11 cellular contexts compared by ENCODE assay signal in genomic region chr6:125750692-125751333, GRCh38. TPM values are rescaled to one million over a fixed set of nuclear protein-coding genes. Genes with fewer than 3 reads are reported as not detected.
DNase-seq lines count a peak whose midpoint lies in the region; ATAC-seq, FAIRE-seq and TF ChIP-seq lines count a peak whose summit lies in the region.
"Had no signal": no experiment of that assay in that cellular context is flagged by ENCODE, and none has a peak within 500 bp of the region (broad histone marks: within the 10 kb centered on the region; RNA-seq: fewer than 3 reads in every experiment).

No MANE protein-coding gene starts in this region.

- FAIRE-seq in astrocyte (lab: Jason Lieb, UNC), result no peak
- FAIRE-seq: endothelial cell of umbilical vein had no signal

- no peaks in the 10 kb centered on the region for H3K27me3 ChIP-seq in right cardiac atrium (ENCODE audit: control insufficient read depth, insufficient read depth)
- peaks cover 50% of the 10 kb centered on the region for H3K27me3 ChIP-seq in astrocyte (ENCODE audit: insufficient read depth, low read length)
- H3K27me3 ChIP-seq in vagina, result no peaks in the 10 kb centered on the region

- no peaks in the 10 kb centered on the region for H3K36me3 ChIP-seq in astrocyte (ENCODE audit: insufficient read depth, low read length)
- no peaks in the 10 kb centered on the region for H3K36me3 ChIP-seq in vagina
- H3K36me3 ChIP-seq: Peyer's patch had no signal

- peak overlapping the region; percentile 81 for H3K9ac ChIP-seq in astrocyte (ENCODE audit: low read length)

- intact Hi-C loops in right cardiac atrium (cut with DNase I) (loop anchor here in 3 of 4 donors (5.0 kb wide), 1 partner anchor 439 kb away; no protein-coding TSS in a partner anchor), Right ventricle myocardium inferior (cut with DNase I) (loop anchor here (1.0 to 10.0 kb wide), 4 partner anchors 214 to 596 kb away; partner anchors contain the start of gene TPD52L1), vagina (cut with DNase I) (no loop called here)

- H2AFZ ChIP-seq in astrocyte (ENCODE audit: low read depth, low read length), result no peak overlapping the region

- H3K27ac Mint-ChIP-seq in astrocyte (ENCODE audit: unreplicated experiment), result no peak overlapping the region
- no peak overlapping the region for H3K27ac Mint-ChIP-seq in memory B cell

- no peaks in the 10 kb centered on the region for H3K36me3 Mint-ChIP-seq in astrocyte (ENCODE audit: low read depth, unreplicated experiment)
- H3K36me3 Mint-ChIP-seq in memory B cell, result peaks cover 4% of the 10 kb centered on the region

- H3K4me1 ChIP-seq in right cardiac atrium (ENCODE audit: control insufficient read depth, insufficient read depth, low read length) (no peaks in the 10 kb centered on the region), astrocyte (ENCODE audit: insufficient read depth, low read length) (peaks cover 15% of the 10 kb centered on the region), vagina (peaks cover 39% of the 10 kb centered on the region)

- H3K79me2 ChIP-seq in astrocyte (ENCODE audit: insufficient read depth, low read length), result no peaks in the 10 kb centered on the region

- no peak overlapping the region for H3K27ac ChIP-seq in right cardiac atrium (ENCODE audit: low read length)
- no peak overlapping the region for H3K27ac ChIP-seq in astrocyte (ENCODE audit: low read depth, low read length)
- H3K27ac ChIP-seq in vagina, result peak overlapping the region; percentile 79

- H3K4me2 ChIP-seq in astrocyte (ENCODE audit: low read length), result peak overlapping the region; percentile 95

- no peak for TF ChIP-seq CTCF in astrocyte (IDR thresholded peaks at IDR 0.05; ENCODE audit: insufficient read depth, low read depth, low read length)
- no peak for TF ChIP-seq CTCF in vagina (IDR thresholded peaks at IDR 0.05)

- TF ChIP-seq POLR2A in vagina (IDR thresholded peaks at IDR 0.05), result no peak

- no peaks in the 10 kb centered on the region for H4K20me1 ChIP-seq in astrocyte (ENCODE audit: insufficient read depth, low read length)

- no peaks in the 10 kb centered on the region for H3K9me3 ChIP-seq in right cardiac atrium (ENCODE audit: control insufficient read depth, low read length)
- H3K9me3 ChIP-seq in astrocyte (ENCODE audit: insufficient read depth, low read depth, low read length), result no peaks in the 10 kb centered on the region
- H3K9me3 ChIP-seq in vagina, result no peaks in the 10 kb centered on the region
- H3K9me3 ChIP-seq: mucosa of descending colon had no signal

- 35% methylated on average over 4 of the region's 4 CpGs for WGBS in right cardiac atrium

- ATAC-seq in right cardiac atrium (no peak), Right ventricle myocardium inferior (no peak), memory B cell (ENCODE audit: low read depth) (no peak), HG03520 (IDR thresholded peaks at IDR 0.05; ENCODE audit: unreplicated experiment) (no peak)
- ATAC-seq: mucosa of descending colon had no signal

- DNase-seq in right cardiac atrium, result no peak
- no peak for DNase-seq in Right ventricle myocardium inferior (ENCODE audit: missing footprints)
- no peak for DNase-seq in astrocyte (ENCODE audit: low read depth)
- DNase-seq in memory B cell (ENCODE audit: low spot score in 2 of 2), result no peak
- DNase-seq in vagina (ENCODE audit: extremely low spot score in 2 of 2), result no peak
- DNase-seq in MV-4-11 (lab: John Stamatoyannopoulos, UW), result no peak
- DNase-seq in activated CD4-positive, alpha-beta T cell treated with anti-CD3 and anti-CD28 coated beads, Interleukin-2, amount 50 U/mL, for 48 hours, result no peak
- DNase-seq: Peyer's patch had no signal

- H3K4me3 Mint-ChIP-seq in astrocyte (ENCODE audit: unreplicated experiment) (peak overlapping the region; percentile 69), memory B cell (peak overlapping the region; percentile 2)

- H3K4me3 ChIP-seq in right cardiac atrium (ENCODE audit: low read length) (peak overlapping the region; percentile 66), astrocyte (ENCODE audit: insufficient read depth, low read depth, low read length) (peak overlapping the region; percentile 69), vagina (peak overlapping the region in 1 of 2 donors; percentile 64)
- H3K4me3 ChIP-seq: mucosa of descending colon had no signal

- H3K9me3 Mint-ChIP-seq in astrocyte (ENCODE audit: unreplicated experiment) (no peaks in the 10 kb centered on the region), memory B cell (no peaks in the 10 kb centered on the region)

- peaks cover 8% of the 10 kb centered on the region for H3K4me1 Mint-ChIP-seq in astrocyte (ENCODE audit: low read depth, unreplicated experiment)
- peaks cover 24% of the 10 kb centered on the region for H3K4me1 Mint-ChIP-seq in memory B cell

- peaks cover 21% of the 10 kb centered on the region for H3K27me3 Mint-ChIP-seq in astrocyte (ENCODE audit: low read depth, unreplicated experiment)
- H3K27me3 Mint-ChIP-seq in memory B cell, result peaks cover 24% of the 10 kb centered on the region

RNA-seq across cellular contexts. Expression of gene HEY2, which starts 1.4 kb away (rescaled TPM):
- total RNA-seq in right cardiac atrium, result 1 to 10 TPM; 2.6 to 6.0 (median 3.7) TPM
- polyA plus RNA-seq in right cardiac atrium, result 3.1 TPM
- total RNA-seq in Right ventricle myocardium inferior, result 57.5 TPM
- 1.0 and 2.4 TPM in 2 replicates for total RNA-seq in astrocyte
- 0.98 TPM for total RNA-seq in vagina
- total RNA-seq: endothelial cell of umbilical vein had no signal

RNA-seq across cellular contexts. Expression of gene NCOA7, which starts 39.9 kb away (rescaled TPM):
- total RNA-seq in right cardiac atrium (10 to 100 TPM; 12.6 to 18.6 (median 17.0) TPM), Right ventricle myocardium inferior (12.5 TPM), astrocyte (25.4 and 26.0 TPM in 2 replicates), vagina (48.6 TPM)
- polyA plus RNA-seq in right cardiac atrium, result 5.9 TPM
